Comparison of ENCODE assay signal across 13 cellular contexts in genomic region chr5:170266570-170267379, GRCh38. TPM values are rescaled to one million over a fixed set of nuclear protein-coding genes. Genes with fewer than 3 reads are reported as not detected.
DNase-seq lines count a peak whose midpoint lies in the region; ATAC-seq and TF ChIP-seq lines count a peak whose summit lies in the region.
"Had no signal": no experiment of that assay in that cellular context is flagged by ENCODE, and none has a peak within 500 bp of the region (broad histone marks: within the 10 kb centered on the region; RNA-seq: fewer than 3 reads in every experiment).

No MANE protein-coding gene starts in this region.

- no peak overlapping the region for H3K4me3 ChIP-seq in lower lobe of right lung
- H3K4me3 ChIP-seq in transverse colon, result no peak overlapping the region
- H3K4me3 ChIP-seq: SJSA1 had no signal

- TF ChIP-seq EP300 in transverse colon (IDR thresholded peaks at IDR 0.05; ENCODE audit: low read depth), result no peak

- H3K9me3 ChIP-seq in lower lobe of right lung (no peaks in the 10 kb centered on the region), transverse colon (no peaks in the 10 kb centered on the region)
- H3K9me3 ChIP-seq: SJSA1 had no signal

- peak overlapping the region; percentile 67 to 91 for H3K4me3 Mint-ChIP-seq in activated T-cell treated with anti-CD3 and anti-CD28 coated beads, Interleukin-2, amount 50 U/mL, for 72 hours
- H3K4me3 Mint-ChIP-seq: HFFc6, nephron progenitor cell had no signal

- H3K9me3 Mint-ChIP-seq in activated T-cell treated with anti-CD3 and anti-CD28 coated beads, Interleukin-2, amount 50 U/mL, for 72 hours, result no peaks in the 10 kb centered on the region
- H3K9me3 Mint-ChIP-seq: HFFc6, nephron progenitor cell had no signal

- DNase-seq in activated T-cell treated with anti-CD3 and anti-CD28 coated beads for 1 hour (ENCODE audit: low read depth) (peak; percentile 44), activated T-cell treated with anti-CD3 and anti-CD28 coated beads for 4 hours (no peak), lower lobe of right lung (no peak), transverse colon (no peak), AG08395 (ENCODE audit: low spot score) (no peak), NCI-H1092 (lab: John Stamatoyannopoulos, UW) (no peak)
- no peak for DNase-seq in activated T-cell treated with anti-CD3 and anti-CD28 coated beads, Interleukin-2, amount 50 U/mL, for 72 hours
- DNase-seq: GDM1, HFFc6, NCI-H2029, nephron progenitor cell had no signal

- peaks cover 32 to 51% of the 10 kb centered on the region in 2 donors for H3K36me3 Mint-ChIP-seq in activated T-cell treated with anti-CD3 and anti-CD28 coated beads, Interleukin-2, amount 50 U/mL, for 72 hours (ENCODE audit: insufficient read depth in 2 of 2)

- TF ChIP-seq CTCF in lower lobe of right lung (IDR thresholded peaks at IDR 0.05) (no peak), transverse colon (IDR thresholded peaks at IDR 0.05) (no peak)

- peak overlapping the region; percentile 98 for H3K27ac Mint-ChIP-seq in activated T-cell treated with anti-CD3 and anti-CD28 coated beads, Interleukin-2, amount 50 U/mL, for 72 hours
- H3K27ac Mint-ChIP-seq: HFFc6, nephron progenitor cell had no signal

- peaks cover 38% of the 10 kb centered on the region for H3K4me1 ChIP-seq in lower lobe of right lung
- peaks cover 5 to 26% (median 10%) of the 10 kb centered on the region in 4 donors for H3K4me1 ChIP-seq in transverse colon
- H3K4me1 ChIP-seq: SJSA1 had no signal

- 53 to 63% methylated on average over 15 to 17 of the region's 17 CpGs for WGBS in transverse colon (ENCODE audit: low coverage in 1 of 2), 2 donors

- no peaks in the 10 kb centered on the region for H3K27me3 ChIP-seq in lower lobe of right lung (ENCODE audit: low read depth)
- H3K27me3 ChIP-seq in transverse colon, result no peaks in the 10 kb centered on the region

- H3K4me1 Mint-ChIP-seq in activated T-cell treated with anti-CD3 and anti-CD28 coated beads, Interleukin-2, amount 50 U/mL, for 72 hours (ENCODE audit: low read depth), result peaks cover 100% of the 10 kb centered on the region

- H3K27ac ChIP-seq in lower lobe of right lung (peak overlapping the region; percentile 34), transverse colon (peak overlapping the region; percentile 23 to 64 (median 45))
- H3K27ac ChIP-seq: SJSA1 had no signal

- no peak for TF ChIP-seq POLR2A in transverse colon (IDR thresholded peaks at IDR 0.05)

- in situ Hi-C loops in transverse colon (cut with MboI; ENCODE audit: low pct_ligation_motif_present in 1 of 4, low pct_unique_long_range_greater_than_20kb in 1 of 4, low sequenced_read_pairs in 3 of 4), result loop anchor here in 2 of 4 donors (5.0 to 25.0 kb wide), 2 partner anchors 44 to 146 kb away; no protein-coding TSS in a partner anchor

- intact Hi-C loops in lower lobe of right lung (cut with DNase I) (no loop called here), transverse colon (cut with DNase I; ENCODE audit: low total_unique reads) (loop anchor here (2.0 kb wide), 1 partner anchor 150 kb away; no protein-coding TSS in a partner anchor)

- H3K36me3 ChIP-seq in lower lobe of right lung (peaks cover 66% of the 10 kb centered on the region), transverse colon (no peaks in the 10 kb centered on the region)
- H3K36me3 ChIP-seq: SJSA1 had no signal

- peak; percentile 19 to 26 for ATAC-seq in activated T-cell treated with anti-CD3 and anti-CD28 coated beads, Interleukin-2, amount 50 U/mL, for 72 hours (replicated peaks in 1 of 2)
- ATAC-seq in lower lobe of right lung, result no peak
- ATAC-seq in GM21423 (IDR thresholded peaks at IDR 0.05; ENCODE audit: unreplicated experiment), result no peak

- H3K27me3 Mint-ChIP-seq in activated T-cell treated with anti-CD3 and anti-CD28 coated beads, Interleukin-2, amount 50 U/mL, for 72 hours (ENCODE audit: low read depth), result no peaks in the 10 kb centered on the region

RNA-seq across cellular contexts. Expression of gene LCP2, which starts 30.8 kb away (rescaled TPM):
- 100 to 1,000 TPM; 162 to 190 TPM for total RNA-seq in activated T-cell treated with anti-CD3 and anti-CD28 coated beads, Interleukin-2, amount 50 U/mL, for 72 hours
- total RNA-seq in lower lobe of right lung (82.9 TPM), transverse colon (10 to 100 TPM in 3 of 4 donors, 1 to 10 TPM in 1; 2.6 to 33.0 (median 23.3) TPM)
- total RNA-seq: HFFc6 had no signal

RNA-seq across cellular contexts. Expression of gene C5orf58, which starts 34.0 kb away (rescaled TPM):
- not detected for total RNA-seq in activated T-cell treated with anti-CD3 and anti-CD28 coated beads, Interleukin-2, amount 50 U/mL, for 72 hours
- total RNA-seq in lower lobe of right lung (not detected), transverse colon (under 1 TPM in 1 of 4 donors, not detected in 3; 0.79 TPM)
- total RNA-seq: HFFc6, SJSA1 had no signal

Comparison
In these comparisons a context has a peak if more than half of its experiments do, and no peak if none do; other contexts are left out.
1. ATAC-seq: peak in activated T-cell treated with anti-CD3 and anti-CD28 coated beads, Interleukin-2, amount 50 U/mL, for 72 hours (2 of 2); none in lower lobe of right lung (0 of 2) and GM21423 (single experiment).